ENCODE assay signal across 8 cellular contexts in the genomic region with DNA sequence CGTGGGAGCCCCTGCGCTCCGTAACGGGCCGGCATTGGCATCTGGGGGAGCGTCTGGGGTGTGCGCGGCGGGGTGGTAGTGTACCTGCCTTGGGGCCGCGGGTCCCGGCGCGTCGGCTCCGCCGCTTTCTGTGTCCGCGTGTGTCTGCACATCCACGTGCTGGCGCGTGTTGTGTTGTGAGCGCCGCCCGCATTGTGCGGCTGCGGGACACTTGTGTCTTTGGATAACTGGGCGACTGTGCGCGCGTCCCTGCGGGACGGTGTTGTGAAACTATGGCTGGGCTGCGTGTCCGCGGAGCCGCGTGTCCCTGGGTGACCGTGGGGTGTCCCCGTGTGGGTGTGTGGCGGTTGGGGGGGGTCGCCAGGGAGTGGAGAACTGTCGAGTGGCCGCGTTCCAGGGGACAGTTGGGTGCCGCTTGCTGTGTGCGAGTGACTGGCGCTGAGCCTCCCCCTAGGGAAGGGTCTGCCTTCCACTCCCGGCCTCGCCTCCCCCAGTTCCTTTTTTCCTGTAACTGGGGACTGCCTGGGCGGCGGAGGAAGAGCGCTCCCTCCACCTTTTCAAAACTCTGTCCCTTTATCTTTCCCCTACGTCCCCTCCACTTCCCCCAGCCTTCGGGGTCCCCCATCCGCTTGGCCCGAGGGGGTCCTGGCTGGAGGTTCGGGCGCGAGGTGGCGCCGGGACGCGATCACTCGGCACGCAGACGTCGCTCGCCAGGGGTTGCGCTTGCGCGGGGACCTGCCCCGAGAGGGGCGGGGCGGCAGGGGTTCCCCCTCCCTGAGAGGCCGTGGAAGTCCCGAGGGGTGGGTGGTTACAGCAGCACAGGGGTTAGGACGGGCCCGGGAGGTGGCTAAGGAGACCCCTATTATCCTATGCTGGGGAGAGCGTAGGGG. TPM values are rescaled to one million over a fixed set of nuclear protein-coding genes. Genes with fewer than 3 reads are reported as not detected.
DNase-seq lines count a peak whose midpoint lies in the region; ATAC-seq, FAIRE-seq and TF ChIP-seq lines count a peak whose summit lies in the region.

No MANE protein-coding gene starts in this region.

- intact Hi-C loops in spleen (cut with DNase I; ENCODE audit: low total_unique reads), result loop anchor here (10.0 kb wide), 1 partner anchor 64 kb away; no protein-coding TSS in a partner anchor

- FAIRE-seq in H54 (lab: Jason Lieb, UNC), result no peak

- H3K4me1 Mint-ChIP-seq in T-helper 17 cell, result peaks cover 41% of the 10 kb centered on the region

- peak overlapping the region; percentile 35 to 97 (median 96) for H3K27ac ChIP-seq in spleen

- H3K36me3 ChIP-seq in spleen, result no peaks in the 10 kb centered on the region

- H3K4me1 ChIP-seq in spleen, result peaks cover 7 to 74% (median 51%) of the 10 kb centered on the region in 6 donors

- H3K9me3 ChIP-seq in T-helper 17 cell (ENCODE audit: control insufficient read depth, low read length, poor library complexity, severe bottlenecking) (no peaks in the 10 kb centered on the region), iPS-18c (ENCODE audit: control insufficient read depth, insufficient read depth, low read length) (peaks cover 4% of the 10 kb centered on the region), spleen (no peaks in the 10 kb centered on the region)

- peak overlapping the region; percentile 91 for H3K4me3 Mint-ChIP-seq in T-helper 17 cell

- no peak for TF ChIP-seq CTCF in astrocyte of the cerebellum (IDR thresholded peaks at IDR 0.05; ENCODE audit: low read depth, low read length, missing control alignments)
- TF ChIP-seq CTCF in spleen (IDR thresholded peaks at IDR 0.05 in 8 of 11, conservative IDR thresholded peaks at IDR 0.05 in 3 of 11), result peak in 2 of 11 experiments; percentile 7 to 23

- ATAC-seq in T-helper 17 cell, result peak; percentile 75
- ATAC-seq in GM21619 (IDR thresholded peaks at IDR 0.05; ENCODE audit: unreplicated experiment), result no peak

- H3K36me3 Mint-ChIP-seq in T-helper 17 cell (ENCODE audit: low read depth), result peaks cover 2% of the 10 kb centered on the region

- peak overlapping the region; percentile 51 for H3K27ac Mint-ChIP-seq in T-helper 17 cell

- DNase-seq in Ammon's horn (ENCODE audit: low spot score) (peak; percentile 81), H54 (ENCODE audit: insufficient read length, low spot score) (no peak), T-helper 17 cell (peak; percentile 69 to 75 (median 69)), astrocyte of the cerebellum (ENCODE audit: low read depth) (no peak), spleen (peak; percentile 93)
- no peak for DNase-seq in NK-92 treated with Interleukin-12 subunit alpha and Interleukin-12 subunit beta, amount 100 ng/mL, for 24 hours (lab: John Stamatoyannopoulos, UW)

- TF ChIP-seq POLR2A in H54 (IDR thresholded peaks at IDR 0.05; ENCODE audit: low read depth, low read length) (peak; percentile 29; the same call in 1 of the 2 replicates), spleen (IDR thresholded peaks at IDR 0.05) (no peak)

- peaks cover 0 to 17% (median 0%) of the 10 kb centered on the region in 7 donors for H3K27me3 ChIP-seq in spleen (replicated peaks in 1 of 7)

- peak overlapping the region; percentile 66 for H3K4me3 ChIP-seq in astrocyte of the cerebellum (ENCODE audit: low read depth, low read length)
- H3K4me3 ChIP-seq in iPS-18c (ENCODE audit: insufficient read depth, low read depth, low read length), result peak overlapping the region; percentile 28; the same call in 1 of the 2 replicates
- H3K4me3 ChIP-seq in spleen, result peak overlapping the region; percentile 39 to 98 (median 89)

- WGBS in spleen, 5 donors, result 0 to 2% (median 1%) methylated on average over 35 to 80 of the region's 80 CpGs

- in situ Hi-C loops in astrocyte of the cerebellum (cut with HindIII; ENCODE audit: low sequenced_read_pairs), result no loop called here

- H3K27me3 Mint-ChIP-seq in T-helper 17 cell, result no peaks in the 10 kb centered on the region

RNA-seq across cellular contexts. Expression of gene NFIC, which starts 5.6 kb away (rescaled TPM):
- total RNA-seq in T-helper 17 cell, result 10 to 100 TPM; 29.0 to 29.3 TPM
- 100 to 1,000 TPM in 2 of 7 donors, 10 to 100 TPM in 5; 65.4 to 125 (median 77.1) TPM for total RNA-seq in spleen
- 10 to 100 TPM in 1 of 3 donors, 1 to 10 TPM in 2; 4.1 to 23.4 (median 4.2) TPM for polyA plus RNA-seq in spleen

Comparison
In these comparisons a context has a peak if more than half of its experiments do, and no peak if none do; other contexts are left out.
1. DNase-seq: peak in Ammon's horn (single experiment), T-helper 17 cell (3 of 3) and spleen (single experiment); none in H54 (single experiment), astrocyte of the cerebellum (single experiment) and NK-92 treated with Interleukin-12 subunit alpha and Interleukin-12 subunit beta, amount 100 ng/mL, for 24 hours (single experiment).
2. H3K4me3 ChIP-seq: peak in every context shown above with its lines; median percentile 89 in spleen; 66 in astrocyte of the cerebellum; 28 in iPS-18c.